Comparison of ENCODE assay signal across 8 cellular contexts in genomic region chr4:138919094-138919936, GRCh38.
DNase-seq lines count a peak whose midpoint lies in the region; ATAC-seq and FAIRE-seq lines count a peak whose summit lies in the region.

No MANE protein-coding gene starts in this region.

- peak; percentile 62 for ATAC-seq in GM21526 (IDR thresholded peaks at IDR 0.05; ENCODE audit: low FRiP score, unreplicated experiment)
- ATAC-seq in effector memory CD8-positive, alpha-beta T cell (replicated peaks), result no peak
- peak; percentile 61 for ATAC-seq in stimulated activated naive CD8-positive, alpha-beta T cell treated with anti-CD3 and anti-CD28 coated beads, Interleukin-15, Interleukin-2, amounts not matched to agents 100 U/mL and 50 U/mL, for 24 hours

- H3K27ac Mint-ChIP-seq in T-helper 2 cell treated with Interferon-gamma antibody and Interleukin-4, amounts not matched to agents 5 μg/mL and 100 μg/mL, for 36 hours, result no peak overlapping the region
- no peak overlapping the region for H3K27ac Mint-ChIP-seq in effector memory CD8-positive, alpha-beta T cell

- peaks cover 7% of the 10 kb centered on the region for H3K27me3 Mint-ChIP-seq in T-helper 2 cell treated with Interferon-gamma antibody and Interleukin-4, amounts not matched to agents 5 μg/mL and 100 μg/mL, for 36 hours (ENCODE audit: low read depth)
- peaks cover 28 to 29% of the 10 kb centered on the region in 2 donors for H3K27me3 Mint-ChIP-seq in effector memory CD8-positive, alpha-beta T cell

- no peaks in the 10 kb centered on the region for H3K9me3 Mint-ChIP-seq in T-helper 2 cell treated with Interferon-gamma antibody and Interleukin-4, amounts not matched to agents 5 μg/mL and 100 μg/mL, for 36 hours
- no peaks in the 10 kb centered on the region for H3K9me3 Mint-ChIP-seq in effector memory CD8-positive, alpha-beta T cell

- DNase-seq in DMS153 (lab: John Stamatoyannopoulos, UW), result peak; percentile 90
- DNase-seq in NCI-H1105 (lab: John Stamatoyannopoulos, UW), result peak; percentile 54
- peak; percentile 6 for DNase-seq in T-helper 2 cell treated with Interferon-gamma antibody and Interleukin-4, amounts not matched to agents 5 μg/mL and 100 μg/mL, for 36 hours (ENCODE audit: low spot score)
- peak; percentile 5 to 11 (median 8) for DNase-seq in effector memory CD8-positive, alpha-beta T cell
- DNase-seq in medulla oblongata (ENCODE audit: extremely low spot score), result peak; percentile 92
- peak; percentile 64 for DNase-seq in stimulated activated naive CD8-positive, alpha-beta T cell treated with anti-CD3 and anti-CD28 coated beads, Interleukin-15, Interleukin-2, amounts not matched to agents 100 U/mL and 50 U/mL, for 24 hours
- no peak for DNase-seq in GM19239 (ENCODE audit: insufficient read length, low spot score)

- no peaks in the 10 kb centered on the region for H3K36me3 Mint-ChIP-seq in T-helper 2 cell treated with Interferon-gamma antibody and Interleukin-4, amounts not matched to agents 5 μg/mL and 100 μg/mL, for 36 hours (ENCODE audit: low read depth)
- no peaks in the 10 kb centered on the region for H3K36me3 Mint-ChIP-seq in effector memory CD8-positive, alpha-beta T cell (ENCODE audit: insufficient read depth)

- no peak for FAIRE-seq in GM19239 (lab: Jason Lieb, UNC)

- peaks cover 2% of the 10 kb centered on the region for H3K4me1 Mint-ChIP-seq in T-helper 2 cell treated with Interferon-gamma antibody and Interleukin-4, amounts not matched to agents 5 μg/mL and 100 μg/mL, for 36 hours (ENCODE audit: low read depth)
- H3K4me1 Mint-ChIP-seq in effector memory CD8-positive, alpha-beta T cell (ENCODE audit: low read depth in 2 of 2), result peaks cover 3 to 4% of the 10 kb centered on the region in 2 donors

- H3K4me3 Mint-ChIP-seq in T-helper 2 cell treated with Interferon-gamma antibody and Interleukin-4, amounts not matched to agents 5 μg/mL and 100 μg/mL, for 36 hours, result no peak overlapping the region
- no peak overlapping the region for H3K4me3 Mint-ChIP-seq in effector memory CD8-positive, alpha-beta T cell
